8 cellular contexts compared by ENCODE assay signal in the genomic region with DNA sequence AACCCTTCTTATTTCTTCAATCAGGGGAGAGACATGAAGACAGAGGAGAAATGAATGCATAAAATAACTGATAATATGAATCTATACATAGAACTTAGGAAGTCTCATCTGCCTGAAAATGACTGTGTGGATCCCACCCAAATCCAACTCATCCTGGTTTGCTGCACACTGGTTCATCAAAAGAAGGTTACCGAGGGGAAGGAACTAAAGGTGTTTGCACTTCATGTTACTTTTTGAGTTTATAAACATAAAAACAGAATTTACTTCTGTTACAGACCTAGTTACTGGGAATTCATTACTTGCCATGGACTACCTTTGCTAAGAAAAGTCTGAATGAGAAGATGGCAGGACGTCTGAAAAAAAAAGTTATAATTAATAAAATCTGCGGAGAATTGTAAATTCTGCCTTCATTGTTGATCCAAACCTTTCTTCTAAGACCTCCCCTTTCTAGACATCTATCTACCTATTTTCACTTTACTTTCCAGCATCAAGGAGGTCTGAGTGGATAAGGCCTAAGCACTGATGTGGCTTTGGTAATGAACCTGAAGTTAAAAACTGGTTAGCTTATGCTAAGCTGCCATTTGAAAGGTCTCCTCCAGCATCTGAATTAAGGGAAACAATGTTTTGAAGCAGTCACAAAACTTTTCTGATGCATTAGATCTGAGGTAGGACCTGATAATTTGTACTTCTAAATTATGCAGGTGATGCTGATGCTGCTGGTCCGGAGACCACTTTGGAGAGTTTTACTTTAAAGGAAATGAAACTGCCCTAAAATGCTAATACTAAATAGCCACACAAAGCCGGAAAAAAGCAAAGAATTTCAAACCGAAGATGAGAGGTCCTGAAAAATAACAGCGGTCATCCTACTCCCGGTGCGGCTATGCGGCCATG.
DNase-seq lines count a peak whose midpoint lies in the region; ATAC-seq and TF ChIP-seq lines count a peak whose summit lies in the region.

No MANE protein-coding gene starts in this region.

- H3K4me1 ChIP-seq in heart right ventricle, result peaks cover 0 to 36% (median 13%) of the 10 kb centered on the region in 9 donors
- H3K4me1 ChIP-seq in stomach, result peaks cover 0 to 35% (median 11%) of the 10 kb centered on the region in 4 donors

- H3K27me3 ChIP-seq in heart right ventricle, result no peaks in the 10 kb centered on the region
- no peaks in the 10 kb centered on the region for H3K27me3 ChIP-seq in stomach

- POLR2A ChIA-PET in T-cell (lab: Charles Lee), result interaction anchor here (0.6 to 5.0 kb wide), 14 partner anchors 10 to 314 kb away, joined by 3 to 75 read pairs (median 4); a partner anchor contains a TSS

- H3K9me3 ChIP-seq in heart right ventricle (no peaks in the 10 kb centered on the region), stomach (no peaks in the 10 kb centered on the region)

- TF ChIP-seq CTCF in heart right ventricle (IDR thresholded peaks at IDR 0.05) (no peak), glutamatergic neuron (IDR thresholded peaks at IDR 0.05; ENCODE audit: partially characterized antibody, unreplicated experiment) (no peak), stomach (IDR thresholded peaks at IDR 0.05) (no peak)

- peaks cover 53 to 63% (median 55%) of the 10 kb centered on the region in 3 donors for H3K4me1 Mint-ChIP-seq in T-cell
- peaks cover 4% of the 10 kb centered on the region for H3K4me1 Mint-ChIP-seq in glutamatergic neuron (ENCODE audit: low read depth, unreplicated experiment)

- no peak for TF ChIP-seq EP300 in stomach (IDR thresholded peaks at IDR 0.05)

- ATAC-seq in heart right ventricle, result no peak
- peak in 1 of 4 experiments; percentile 3 for ATAC-seq in T-cell (replicated peaks in 1 of 4)

- H3K27ac Mint-ChIP-seq in T-cell, result peak overlapping the region; percentile 92 to 93
- peak overlapping the region; percentile 98 for H3K27ac Mint-ChIP-seq in glutamatergic neuron (ENCODE audit: unreplicated experiment)

- H3K4me3 Mint-ChIP-seq in T-cell (peak overlapping the region; percentile 76 to 96 (median 91)), glutamatergic neuron (ENCODE audit: unreplicated experiment) (peak overlapping the region; percentile 99)

- H3K27ac ChIP-seq in heart right ventricle (peak overlapping the region; percentile 82 to 99 (median 97)), stomach (peak overlapping the region; percentile 92 to 99 (median 97))

- TF ChIP-seq POLR2A in stomach (IDR thresholded peaks at IDR 0.05), result no peak

- WGBS in heart right ventricle, 2 donors, result 24 to 25% methylated on average over 10 of the region's 10 CpGs
- 12 to 20% (median 16%) methylated on average over 10 of the region's 10 CpGs for WGBS in stomach, 5 donors

- H3K4me3 ChIP-seq in heart right ventricle, result peak overlapping the region; percentile 54 to 79 (median 70)
- peak overlapping the region; percentile 42 to 61 (median 58) for H3K4me3 ChIP-seq in stomach

- no peak for DNase-seq in heart right ventricle
- no peak for DNase-seq in cardiac septum (ENCODE audit: low spot score)
- no peak for DNase-seq in T-cell
- no peak for DNase-seq in glutamatergic neuron
- DNase-seq in stomach, result no peak
- DNase-seq in COR-L47 (lab: John Stamatoyannopoulos, UW), result no peak
- no peak for DNase-seq in retina
- no peak for DNase-seq in AG08396 (ENCODE audit: low spot score)

- no peaks in the 10 kb centered on the region for H3K36me3 Mint-ChIP-seq in T-cell
- H3K36me3 Mint-ChIP-seq in glutamatergic neuron (ENCODE audit: unreplicated experiment), result no peaks in the 10 kb centered on the region

- H3K9me3 Mint-ChIP-seq in T-cell (no peaks in the 10 kb centered on the region), glutamatergic neuron (ENCODE audit: unreplicated experiment) (peaks cover 4% of the 10 kb centered on the region)

- intact Hi-C loops in heart right ventricle (cut with DNase I), result loop anchor here in 2 of 10 donors (5.0 to 10.0 kb wide), 2 partner anchors 424 to 426 kb away; a partner anchor contains a TSS
- intact Hi-C loops in cardiac septum (cut with DNase I), result loop anchor here (10.0 kb wide), 2 partner anchors 114 to 424 kb away; a partner anchor contains a TSS
- intact Hi-C loops in stomach (cut with DNase I; ENCODE audit: low total_unique reads), result no loop called here

- CTCF ChIA-PET in T-cell (lab: Charles Lee), result interaction anchor here in 1 of 2 donors (0.8 to 1.9 kb wide), 2 partner anchors 12 kb away, joined by 4 to 13 read pairs; a partner anchor contains a TSS

- no peaks in the 10 kb centered on the region for H3K27me3 Mint-ChIP-seq in T-cell
- peaks cover 3% of the 10 kb centered on the region for H3K27me3 Mint-ChIP-seq in glutamatergic neuron (ENCODE audit: unreplicated experiment)

- no peaks in the 10 kb centered on the region for H3K36me3 ChIP-seq in heart right ventricle
- H3K36me3 ChIP-seq in stomach, result no peaks in the 10 kb centered on the region
